ENCODE assay signal across 8 cellular contexts in genomic region chr12:100266802-100267602, GRCh38.
A peak's percentile ranks its signal among the peaks of the same experiment; 100 is the strongest.
DNase-seq lines count a peak whose midpoint lies in the region; ATAC-seq lines count a peak whose summit lies in the region.

DEPDC4 (minus strand) TSS chr12:100267079; CDS start chr12:100267076, 3 bp downstream.
A gene with protein sequence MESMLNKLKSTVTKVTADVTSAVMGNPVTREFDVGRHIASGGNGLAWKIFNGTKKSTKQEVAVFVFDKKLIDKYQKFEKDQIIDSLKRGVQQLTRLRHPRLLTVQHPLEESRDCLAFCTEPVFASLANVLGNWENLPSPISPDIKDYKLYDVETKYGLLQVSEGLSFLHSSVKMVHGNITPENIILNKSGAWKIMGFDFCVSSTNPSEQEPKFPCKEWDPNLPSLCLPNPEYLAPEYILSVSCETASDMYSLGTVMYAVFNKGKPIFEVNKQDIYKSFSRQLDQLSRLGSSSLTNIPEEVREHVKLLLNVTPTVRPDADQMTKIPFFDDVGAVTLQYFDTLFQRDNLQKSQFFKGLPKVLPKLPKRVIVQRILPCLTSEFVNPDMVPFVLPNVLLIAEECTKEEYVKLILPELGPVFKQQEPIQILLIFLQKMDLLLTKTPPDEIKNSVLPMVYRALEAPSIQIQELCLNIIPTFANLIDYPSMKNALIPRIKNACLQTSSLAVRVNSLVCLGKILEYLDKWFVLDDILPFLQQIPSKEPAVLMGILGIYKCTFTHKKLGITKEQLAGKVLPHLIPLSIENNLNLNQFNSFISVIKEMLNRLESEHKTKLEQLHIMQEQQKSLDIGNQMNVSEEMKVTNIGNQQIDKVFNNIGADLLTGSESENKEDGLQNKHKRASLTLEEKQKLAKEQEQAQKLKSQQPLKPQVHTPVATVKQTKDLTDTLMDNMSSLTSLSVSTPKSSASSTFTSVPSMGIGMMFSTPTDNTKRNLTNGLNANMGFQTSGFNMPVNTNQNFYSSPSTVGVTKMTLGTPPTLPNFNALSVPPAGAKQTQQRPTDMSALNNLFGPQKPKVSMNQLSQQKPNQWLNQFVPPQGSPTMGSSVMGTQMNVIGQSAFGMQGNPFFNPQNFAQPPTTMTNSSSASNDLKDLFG (plus strand): TSS chr12:100267177. CDS start chr12:100282971, 15,794 bp downstream.

- peak; percentile 69 to 98 (median 94) for DNase-seq in C1 segment of cervical spinal cord (lab: John Stamatoyannopoulos, UW)
- DNase-seq in NCI-H526 treated with DMSO at 0.1 percent for 48 hours (lab: John Stamatoyannopoulos, UW), result peak; percentile 89
- peak; percentile 93 for DNase-seq in activated CD4-positive, alpha-beta T cell treated with anti-CD3 and anti-CD28 coated beads, Interleukin-2, amount 50 U/mL, for 1 hour
- peak; percentile 50 for DNase-seq in cortex of kidney (lab: John Stamatoyannopoulos, UW)
- peak; percentile 98 for DNase-seq in left kidney (ENCODE audit: low read depth, low spot score)
- peak; percentile 92 for DNase-seq in stimulated activated CD4-positive, alpha-beta T cell treated with anti-CD3 and anti-CD28 coated beads, Interleukin-1b, Interleukin-23, amount 100 ng/mL, for 48 hours

- ATAC-seq in GM19351 (IDR thresholded peaks at IDR 0.05; ENCODE audit: unreplicated experiment), result peak; percentile 86
- ATAC-seq in HG03520 (IDR thresholded peaks at IDR 0.05; ENCODE audit: unreplicated experiment), result peak; percentile 90

Comparison
In these comparisons a context has a peak if more than half of its experiments do, and no peak if none do; other contexts are left out.
1. Peak in every context shown above with its lines: DNase-seq and ATAC-seq.